In the genomic region with DNA sequence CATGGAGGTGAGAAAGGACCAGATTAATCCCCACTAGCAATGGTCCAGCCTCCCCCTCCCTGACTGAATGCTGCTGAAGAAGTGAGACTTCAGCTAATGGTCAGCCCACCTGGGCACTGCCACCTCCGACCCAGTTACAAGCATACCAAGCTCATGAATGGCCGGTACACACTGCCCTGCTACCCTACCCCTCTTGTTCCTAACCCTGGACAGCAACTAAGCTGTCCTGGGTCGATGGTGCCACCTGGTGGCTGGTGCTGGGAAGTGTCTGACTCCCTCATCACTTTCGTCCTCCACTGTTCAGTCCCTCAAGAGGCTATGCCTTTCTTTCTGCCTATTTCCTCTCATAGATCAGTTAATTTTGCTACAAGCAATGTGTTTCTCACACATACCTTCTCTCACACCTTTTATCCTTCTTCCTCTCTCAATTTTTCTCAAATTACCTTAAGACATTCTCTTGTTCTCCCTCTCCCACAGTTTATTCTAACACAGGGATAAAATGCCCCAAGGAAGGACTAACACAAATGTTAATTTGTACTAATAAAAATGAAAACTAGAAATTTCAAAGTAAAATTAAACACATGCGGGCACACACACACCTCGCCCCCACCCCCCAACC, we compare ENCODE assay signal across 8 cellular contexts. TPM values are rescaled to one million over a fixed set of nuclear protein-coding genes. Genes with fewer than 3 reads are reported as not detected.
A peak's percentile ranks its signal among the peaks of the same experiment; 100 is the strongest.
DNase-seq lines count a peak whose midpoint lies in the region; ATAC-seq and TF ChIP-seq lines count a peak whose summit lies in the region.
"Had no signal": no experiment of that assay in that cellular context is flagged by ENCODE, and none has a peak within 500 bp of the region (broad histone marks: within the 10 kb centered on the region; RNA-seq: fewer than 3 reads in every experiment).

No MANE protein-coding gene starts in this region.

- no peaks in the 10 kb centered on the region for H4K20me1 ChIP-seq in IMR-90 (ENCODE audit: insufficient read depth, low read length)

- no peak overlapping the region for H3K4ac ChIP-seq in IMR-90 (ENCODE audit: low read depth, low read length)

- no peak overlapping the region for H4K8ac ChIP-seq in IMR-90 (ENCODE audit: low read depth in 2 of 2, low read length in 2 of 2)

- H3K56ac ChIP-seq in IMR-90 (ENCODE audit: extremely low read depth, insufficient read depth, low read length): no peak overlapping the region

- H3K4me2 ChIP-seq in IMR-90 (ENCODE audit: low read depth, low read length): no peak overlapping the region

- no peak overlapping the region for H2AFZ ChIP-seq in IMR-90 (replicated peaks; ENCODE audit: low read length, poor library complexity)

- no peak overlapping the region for H3K23ac ChIP-seq in IMR-90 (ENCODE audit: low read depth, low read length)

- TF ChIP-seq CTCF in IMR-90 (conservative IDR thresholded peaks at IDR 0.05; ENCODE audit: low read depth, low read length): peak; percentile 37; the same call in 1 of the 2 replicates
- TF ChIP-seq CTCF in mesothelial cell of epicardium (IDR thresholded peaks at IDR 0.05; ENCODE audit: unreplicated experiment): peak; percentile 24

- peaks cover 85% of the 10 kb centered on the region for H3K27me3 Mint-ChIP-seq in activated naive CD4-positive, alpha-beta T cell treated with anti-CD3 and anti-CD28 coated beads, Interleukin-2, amount 10 ng/mL, durations not matched to agents 7 days and 5 days
- H3K27me3 Mint-ChIP-seq in mesothelial cell of epicardium (ENCODE audit: low read depth): peaks cover 98% of the 10 kb centered on the region

- no peak overlapping the region for H2BK15ac ChIP-seq in IMR-90 (ENCODE audit: low read depth, low read length)

- BruUV-seq in IMR-90 (replicated peaks; lab: Mats Ljungman, UMichigan): no TSS peak

- H3K36me3 Mint-ChIP-seq in activated naive CD4-positive, alpha-beta T cell treated with anti-CD3 and anti-CD28 coated beads, Interleukin-2, amount 10 ng/mL, durations not matched to agents 7 days and 5 days: no peaks in the 10 kb centered on the region
- peaks cover 2% of the 10 kb centered on the region for H3K36me3 Mint-ChIP-seq in mesothelial cell of epicardium

- no peak overlapping the region for H3K9ac ChIP-seq in IMR-90 (ENCODE audit: low read depth, low read length)

- no peak overlapping the region for H3K27ac ChIP-seq in IMR-90 (ENCODE audit: insufficient read depth, low read length)

- no peak overlapping the region for H2BK5ac ChIP-seq in IMR-90 (ENCODE audit: low read depth, low read length, poor library complexity, severe bottlenecking)

- H3K14ac ChIP-seq in IMR-90 (replicated peaks; ENCODE audit: low read depth, low read length): no peak overlapping the region

- DNase-seq in GDM1 (lab: John Stamatoyannopoulos, UW) (peak; percentile 10), IMR-90 (no peak), mesothelial cell of epicardium (ENCODE audit: low spot score in 2 of 2, unreplicated experiment in 2 of 2) (no peak), putamen (ENCODE audit: low spot score) (no peak), Ammon's horn (ENCODE audit: low spot score) (no peak)
- peak; percentile 60 for DNase-seq in activated naive CD4-positive, alpha-beta T cell treated with anti-CD3 and anti-CD28 coated beads, Interleukin-2, amount 10 ng/mL, durations not matched to agents 7 days and 5 days

- peaks cover 17% of the 10 kb centered on the region for H3K9me3 Mint-ChIP-seq in activated naive CD4-positive, alpha-beta T cell treated with anti-CD3 and anti-CD28 coated beads, Interleukin-2, amount 10 ng/mL, durations not matched to agents 7 days and 5 days
- H3K9me3 Mint-ChIP-seq in mesothelial cell of epicardium: peaks cover 13% of the 10 kb centered on the region

- H3K27ac Mint-ChIP-seq in activated naive CD4-positive, alpha-beta T cell treated with anti-CD3 and anti-CD28 coated beads, Interleukin-2, amount 10 ng/mL, durations not matched to agents 7 days and 5 days: no peak overlapping the region
- no peak overlapping the region for H3K27ac Mint-ChIP-seq in mesothelial cell of epicardium

- no peak overlapping the region for H2BK120ac ChIP-seq in IMR-90 (ENCODE audit: low read depth, low read length)

- no peaks in the 10 kb centered on the region for H3K9me1 ChIP-seq in IMR-90 (ENCODE audit: insufficient read depth, low read length)

- no peak overlapping the region for H4K91ac ChIP-seq in IMR-90 (ENCODE audit: insufficient read depth, low read depth, low read length)

- no peaks in the 10 kb centered on the region for H3K36me3 ChIP-seq in IMR-90 (ENCODE audit: control insufficient read depth, insufficient read depth, low read length)

- H2AK5ac ChIP-seq in IMR-90 (ENCODE audit: low read depth, low read length): no peak overlapping the region

- dilution Hi-C loops in IMR-90 (cut with HindIII; ENCODE audit: low sequenced_read_pairs, unreplicated experiment): no loop called here

- no peak overlapping the region for H2AK9ac ChIP-seq in IMR-90 (replicated peaks; ENCODE audit: low read depth, low read length, poor library complexity)

- H3K4me1 ChIP-seq in IMR-90 (ENCODE audit: control insufficient read depth, insufficient read depth, low read length): no peaks in the 10 kb centered on the region; the same call in 1 of the 2 replicates

- WGBS in IMR-90 (ENCODE audit: extremely low coverage in 2 of 2, insufficient read length in 1 of 2), 2 experiments: 10% methylated on average over 2 of the region's 6 CpGs; no CpG with 5 or more reads in 1 of the 2 experiments

- peaks cover 44% of the 10 kb centered on the region for H3K27me3 ChIP-seq in IMR-90 (ENCODE audit: control insufficient read depth, insufficient read depth, low read length)

- peaks cover 7% of the 10 kb centered on the region for H3K4me1 Mint-ChIP-seq in activated naive CD4-positive, alpha-beta T cell treated with anti-CD3 and anti-CD28 coated beads, Interleukin-2, amount 10 ng/mL, durations not matched to agents 7 days and 5 days
- peaks cover 6% of the 10 kb centered on the region for H3K4me1 Mint-ChIP-seq in mesothelial cell of epicardium

- CTCF ChIA-PET in IMR-90 (lab: Yijun Ruan, JAX): no interaction called here
- CTCF ChIA-PET in activated naive CD4-positive, alpha-beta T cell treated with anti-CD3 and anti-CD28 coated beads, Interleukin-2, amount 10 ng/mL, durations not matched to agents 7 days and 5 days (lab: Charles Lee): interaction anchor here (1.0 to 11.8 kb wide), 5 partner anchors 17 to 128 kb away, joined by 3 to 175 read pairs (median 4); no protein-coding TSS in a partner anchor

- no peaks in the 10 kb centered on the region for H3K79me1 ChIP-seq in IMR-90 (ENCODE audit: low read depth in 1 of 2, low read length in 2 of 2)

- ATAC-seq in IMR-90 (ENCODE audit: low read depth) (no peak), HG02870 (IDR thresholded peaks at IDR 0.05; ENCODE audit: unreplicated experiment) (no peak)

- peak; percentile 34; the same call in 1 of the 2 replicates for TF ChIP-seq RAD21 in IMR-90 (IDR thresholded peaks at IDR 0.05; ENCODE audit: low read length)

- POLR2A ChIA-PET in IMR-90 (lab: Charles Lee; ENCODE audit: unreplicated experiment): no interaction called here

- H3K18ac ChIP-seq in IMR-90 (ENCODE audit: low read depth, low read length): no peak overlapping the region

- peaks cover 11% of the 10 kb centered on the region for H3K9me3 ChIP-seq in IMR-90 (ENCODE audit: control insufficient read depth, insufficient read depth, low read length)

- no peak overlapping the region for H4K5ac ChIP-seq in IMR-90 (ENCODE audit: low read depth, low read length)

- no peak overlapping the region for H3K4me3 Mint-ChIP-seq in activated naive CD4-positive, alpha-beta T cell treated with anti-CD3 and anti-CD28 coated beads, Interleukin-2, amount 10 ng/mL, durations not matched to agents 7 days and 5 days
- no peak overlapping the region for H3K4me3 Mint-ChIP-seq in mesothelial cell of epicardium

- no peak for TF ChIP-seq POLR2A in IMR-90 (IDR thresholded peaks at IDR 0.05; ENCODE audit: low read depth, low read length)

- intact Hi-C loops in IMR-90 (cut with micrococcal nuclease): no loop called here

- no peak overlapping the region for H3K4me3 ChIP-seq in IMR-90 (ENCODE audit: insufficient read depth, low read depth, low read length)

- in situ Hi-C loops in IMR-90 (cut with MboI; ENCODE audit: low sequenced_read_pairs): loop anchor here (10.0 kb wide), 1 partner anchor 343 kb away; no protein-coding TSS in a partner anchor

- no peak overlapping the region for H2BK20ac ChIP-seq in IMR-90 (ENCODE audit: low read depth, low read length)

TF ChIP-seq in IMR-90, 13 proteins besides CTCF, POLR2A, EP300 and RAD21:
- peak; percentile 20; the same call in 1 of the 2 replicates for TF ChIP-seq SMC3 (IDR thresholded peaks at IDR 0.05; ENCODE audit: low read depth, low read length)
- TF ChIP-seq, protein P1, sequence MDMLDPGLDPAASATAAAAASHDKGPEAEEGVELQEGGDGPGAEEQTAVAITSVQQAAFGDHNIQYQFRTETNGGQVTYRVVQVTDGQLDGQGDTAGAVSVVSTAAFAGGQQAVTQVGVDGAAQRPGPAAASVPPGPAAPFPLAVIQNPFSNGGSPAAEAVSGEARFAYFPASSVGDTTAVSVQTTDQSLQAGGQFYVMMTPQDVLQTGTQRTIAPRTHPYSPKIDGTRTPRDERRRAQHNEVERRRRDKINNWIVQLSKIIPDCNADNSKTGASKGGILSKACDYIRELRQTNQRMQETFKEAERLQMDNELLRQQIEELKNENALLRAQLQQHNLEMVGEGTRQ (IDR thresholded peaks at IDR 0.05; ENCODE audit: low read depth, low read length): no peak

RNA-seq across cellular contexts. Expression of a gene that starts 42.4 kb away (rescaled TPM):
- total RNA-seq in IMR-90 (2012; rRNA removed) (not detected in 2 replicates), mesothelial cell of epicardium (not detected in 3 replicates)
- polyA plus RNA-seq in IMR-90 (2012; rRNA removed): not detected in 2 replicates
- polyA plus RNA-seq in IMR-90 (2012; cell fraction: cytosol; rRNA removed): not detected in 2 replicates
- not detected in 2 replicates for polyA plus RNA-seq in IMR-90 (2012; cell fraction: nucleus; rRNA removed; ENCODE audit: low replicate concordance)
- total RNA-seq: renal cortical epithelial cell had no signal

Comparison
In these comparisons a context has a peak if more than half of its experiments do, and no peak if none do; other contexts are left out.
1. DNase-seq: peak in GDM1 (single experiment) and activated naive CD4-positive, alpha-beta T cell treated with anti-CD3 and anti-CD28 coated beads, Interleukin-2, amount 10 ng/mL, durations not matched to agents 7 days and 5 days (single experiment); none in IMR-90 (single experiment), mesothelial cell of epicardium (0 of 2), putamen (single experiment) and Ammon's horn (single experiment).